ENCODE assay signal across 28 cellular contexts in genomic region chr11:44884056-44884455, GRCh38.
"Had no signal": no experiment of that assay in that cellular context is flagged by ENCODE, and none has a peak within 500 bp of the region (broad histone marks: within the 10 kb centered on the region; RNA-seq: fewer than 3 reads in every experiment).

No MANE protein-coding gene starts in this region.

- DNase-seq: activated CD4-positive, alpha-beta T cell treated with anti-CD3 and anti-CD28 coated beads for 4 hours; activated CD4-positive, alpha-beta T cell treated with anti-CD3 and anti-CD28 coated beads, Interleukin-2, amount 50 U/mL, for 48 hours; activated CD4-positive, CD25-positive, alpha-beta regulatory T cell; activated CD8-positive, alpha-beta memory T cell treated with anti-CD3 and anti-CD28 coated beads, Interleukin-2, amount 50 U/mL, for 48 hours; activated naive CD4-positive, alpha-beta T cell; activated T-cell treated with anti-CD3 and anti-CD28 coated beads, Interleukin-2, amount 50 U/mL, for 4 hours; adrenal gland; colonic mucosa; dorsolateral prefrontal cortex; esophagus squamous epithelium; gastrocnemius medialis; head of caudate nucleus; midbrain; ovary; psoas muscle; stimulated activated CD4-positive, alpha-beta T cell treated with anti-CD3 and anti-CD28 coated beads, Interleukin-1b, Interleukin-23, amount 100 ng/mL, for 48 hours; substantia nigra; T-helper 1 cell; thyroid gland had no signal

- H3K9me3 ChIP-seq: adrenal gland, ascending aorta, colonic mucosa, esophagus squamous epithelium, gastrocnemius medialis, ovary, psoas muscle, right atrium auricular region, thyroid gland, vagina had no signal

- FAIRE-seq: bronchial epithelial cell, islet of Langerhans had no signal

- H3K4me1 ChIP-seq: ascending aorta, colonic mucosa, gastrocnemius medialis, psoas muscle had no signal

- H3K27me3 Mint-ChIP-seq: activated naive CD8-positive, alpha-beta T cell had no signal

- ATAC-seq: activated T-cell treated with anti-CD3 and anti-CD28 coated beads, Interleukin-2, amount 50 U/mL, for 4 hours; gastrocnemius medialis; psoas muscle had no signal

- H3K27me3 ChIP-seq: adrenal gland, ascending aorta, colonic mucosa, gastrocnemius medialis, ovary, right atrium auricular region, thyroid gland, vagina had no signal

- H3K27ac Mint-ChIP-seq: activated naive CD8-positive, alpha-beta T cell; activated T-helper 2 cell treated with anti-CD3 and anti-CD28 coated beads, Interferon-gamma antibody, Interleukin-2, Interleukin-4, amounts not matched to agents 10 μg/mL and 5 μg/mL and 100 μg/mL, durations not matched to agents 14 hours and 24 hours and 36 hours; stimulated activated naive CD8-positive, alpha-beta T cell treated with anti-CD3 and anti-CD28 coated beads, Interleukin-15, Interleukin-2, amounts not matched to agents 100 ng/mL and 50 ng/mL, for 24 hours had no signal

- H3K36me3 ChIP-seq: adrenal gland, ascending aorta, colonic mucosa, esophagus squamous epithelium, gastrocnemius medialis, ovary, right atrium auricular region, thyroid gland, vagina had no signal

- H3K4me3 Mint-ChIP-seq: activated naive CD8-positive, alpha-beta T cell; activated T-cell treated with anti-CD3 and anti-CD28 coated beads, Interleukin-2, amount 50 U/mL, for 4 hours; neural crest cell; stimulated activated naive CD8-positive, alpha-beta T cell treated with anti-CD3 and anti-CD28 coated beads, Interleukin-15, Interleukin-2, amounts not matched to agents 100 ng/mL and 50 ng/mL, for 24 hours had no signal

- H3K27ac ChIP-seq: adrenal gland, ascending aorta, colonic mucosa, dorsolateral prefrontal cortex, gastrocnemius medialis, ovary, psoas muscle, thyroid gland, vagina had no signal

- H3K4me3 ChIP-seq: adrenal gland, ascending aorta, colonic mucosa, dorsolateral prefrontal cortex, esophagus squamous epithelium, gastrocnemius medialis, ovary, psoas muscle, right atrium auricular region, thyroid gland, vagina had no signal

- H3K9me3 Mint-ChIP-seq: activated T-cell treated with anti-CD3 and anti-CD28 coated beads, Interleukin-2, amount 50 U/mL, for 4 hours; activated T-helper 2 cell treated with anti-CD3 and anti-CD28 coated beads, Interferon-gamma antibody, Interleukin-2, Interleukin-4, amounts not matched to agents 10 μg/mL and 5 μg/mL and 100 μg/mL, durations not matched to agents 14 hours and 24 hours and 36 hours; neural crest cell; stimulated activated naive CD8-positive, alpha-beta T cell treated with anti-CD3 and anti-CD28 coated beads, Interleukin-15, Interleukin-2, amounts not matched to agents 100 ng/mL and 50 ng/mL, for 24 hours had no signal
